Comparison of ENCODE assay signal across 10 cellular contexts in genomic region chr12:115771065-115771464, GRCh38.
DNase-seq lines count a peak whose midpoint lies in the region; ATAC-seq, FAIRE-seq and TF ChIP-seq lines count a peak whose summit lies in the region.
"Had no signal": no experiment of that assay in that cellular context is flagged by ENCODE, and none has a peak within 500 bp of the region (broad histone marks: within the 10 kb centered on the region; RNA-seq: fewer than 3 reads in every experiment).

No MANE protein-coding gene starts in this region.

- H3K9me3 ChIP-seq in small intestine (ENCODE audit: control insufficient read depth, low read depth): no peaks in the 10 kb centered on the region
- H3K9me3 ChIP-seq: sigmoid colon had no signal

- peaks cover 0 to 4% of the 10 kb centered on the region in 2 donors for H3K4me1 ChIP-seq in small intestine (ENCODE audit: control insufficient read depth in 2 of 2, insufficient read depth in 1 of 2, low read depth in 1 of 2, low read length in 1 of 2)
- H3K4me1 ChIP-seq: sigmoid colon had no signal

- H3K27me3 ChIP-seq in small intestine (ENCODE audit: control insufficient read depth in 2 of 2, insufficient read depth in 2 of 2, low read length in 2 of 2): no peaks in the 10 kb centered on the region
- H3K27me3 ChIP-seq: sigmoid colon had no signal

- no peak overlapping the region for H3K4me3 ChIP-seq in small intestine (ENCODE audit: low read depth in 1 of 2, low read length in 2 of 2)
- H3K4me3 ChIP-seq: sigmoid colon had no signal

- WGBS in small intestine, 3 donors: 33 to 44% (median 38%) methylated on average over 2 of the region's 2 CpGs

- no peaks in the 10 kb centered on the region for H3K9me3 Mint-ChIP-seq in endothelial cell (ENCODE audit: unreplicated experiment)
- no peaks in the 10 kb centered on the region for H3K9me3 Mint-ChIP-seq in activated naive CD8-positive, alpha-beta T cell treated with anti-CD3 and anti-CD28 coated beads, Interleukin-2, amount 50 U/mL, for 24 hours

- H3K36me3 Mint-ChIP-seq in endothelial cell (ENCODE audit: low read depth, unreplicated experiment): no peaks in the 10 kb centered on the region
- H3K36me3 Mint-ChIP-seq in activated naive CD8-positive, alpha-beta T cell treated with anti-CD3 and anti-CD28 coated beads, Interleukin-2, amount 50 U/mL, for 24 hours (ENCODE audit: low read depth): no peaks in the 10 kb centered on the region

- no peak for ATAC-seq in activated naive CD8-positive, alpha-beta T cell treated with anti-CD3 and anti-CD28 coated beads, Interleukin-2, amount 50 U/mL, for 24 hours
- no peak for ATAC-seq in HG02678 (IDR thresholded peaks at IDR 0.05; ENCODE audit: unreplicated experiment)

- no peak for FAIRE-seq in small intestine (lab: Jason Lieb, UNC)

- DNase-seq in NCI-H510A treated with DMSO at 0.1 percent for 48 hours (lab: John Stamatoyannopoulos, UW) (peak; percentile 19), NCI-H510A (lab: John Stamatoyannopoulos, UW) (no peak), NCI-H748 treated with DMSO at 0.1 percent for 48 hours (lab: John Stamatoyannopoulos, UW) (peak; percentile 16), endothelial cell (ENCODE audit: low spot score) (peak; percentile 4), small intestine (peak; percentile 56), posterior vena cava (ENCODE audit: low spot score) (no peak)
- no peak for DNase-seq in activated naive CD8-positive, alpha-beta T cell treated with anti-CD3 and anti-CD28 coated beads, Interleukin-2, amount 50 U/mL, for 24 hours
- DNase-seq: midbrain, sigmoid colon had no signal

- no peak for TF ChIP-seq CTCF in endothelial cell (IDR thresholded peaks at IDR 0.05; ENCODE audit: unreplicated experiment)

- H3K27me3 Mint-ChIP-seq in endothelial cell (ENCODE audit: unreplicated experiment): no peaks in the 10 kb centered on the region
- H3K27me3 Mint-ChIP-seq in activated naive CD8-positive, alpha-beta T cell treated with anti-CD3 and anti-CD28 coated beads, Interleukin-2, amount 50 U/mL, for 24 hours: no peaks in the 10 kb centered on the region

- no peak overlapping the region for H3K4me3 Mint-ChIP-seq in endothelial cell (ENCODE audit: unreplicated experiment)
- no peak overlapping the region for H3K4me3 Mint-ChIP-seq in activated naive CD8-positive, alpha-beta T cell treated with anti-CD3 and anti-CD28 coated beads, Interleukin-2, amount 50 U/mL, for 24 hours

- no peaks in the 10 kb centered on the region for H3K36me3 ChIP-seq in small intestine (ENCODE audit: control insufficient read depth in 2 of 2, insufficient read depth in 2 of 2, low read length in 2 of 2)
- H3K36me3 ChIP-seq: sigmoid colon had no signal

- H3K27ac ChIP-seq in small intestine (ENCODE audit: low read depth in 1 of 2, low read length in 1 of 2): no peak overlapping the region
- H3K27ac ChIP-seq: sigmoid colon had no signal

- no peak overlapping the region for H3K27ac Mint-ChIP-seq in endothelial cell (ENCODE audit: unreplicated experiment)
- no peak overlapping the region for H3K27ac Mint-ChIP-seq in activated naive CD8-positive, alpha-beta T cell treated with anti-CD3 and anti-CD28 coated beads, Interleukin-2, amount 50 U/mL, for 24 hours

- H3K4me1 Mint-ChIP-seq in endothelial cell (ENCODE audit: unreplicated experiment): no peaks in the 10 kb centered on the region
- no peaks in the 10 kb centered on the region for H3K4me1 Mint-ChIP-seq in activated naive CD8-positive, alpha-beta T cell treated with anti-CD3 and anti-CD28 coated beads, Interleukin-2, amount 50 U/mL, for 24 hours

- intact Hi-C loops in posterior vena cava (cut with DNase I): no loop called here

Comparison
In these comparisons a context has a peak if more than half of its experiments do, and no peak if none do; other contexts are left out.
1. DNase-seq: peak in NCI-H510A treated with DMSO at 0.1 percent for 48 hours (single experiment), NCI-H748 treated with DMSO at 0.1 percent for 48 hours (single experiment), endothelial cell (single experiment) and small intestine (single experiment); none in NCI-H510A (single experiment), activated naive CD8-positive, alpha-beta T cell treated with anti-CD3 and anti-CD28 coated beads, Interleukin-2, amount 50 U/mL, for 24 hours (single experiment) and posterior vena cava (single experiment).